ENCODE assay signal across 8 cellular contexts in genomic region chr10:29377333-29377961, GRCh38.
DNase-seq lines count a peak whose midpoint lies in the region; ATAC-seq, FAIRE-seq and TF ChIP-seq lines count a peak whose summit lies in the region.

No MANE protein-coding gene starts in this region.

- no peak overlapping the region for H3K27ac ChIP-seq in kidney (ENCODE audit: low read depth in 2 of 2, low read length in 2 of 2)

- ATAC-seq in GM18907 (IDR thresholded peaks at IDR 0.05; ENCODE audit: unreplicated experiment), result no peak
- no peak for ATAC-seq in HG03378 (IDR thresholded peaks at IDR 0.05; ENCODE audit: unreplicated experiment)
- ATAC-seq in GM21528 (IDR thresholded peaks at IDR 0.05; ENCODE audit: low FRiP score, unreplicated experiment), result no peak

- H3K9me3 ChIP-seq in adipocyte (ENCODE audit: control insufficient read depth, low read length) (no peaks in the 10 kb centered on the region), kidney (ENCODE audit: control insufficient read depth in 1 of 2, low read length in 2 of 2) (no peaks in the 10 kb centered on the region)

- H3K27me3 ChIP-seq in adipocyte (replicated peaks; ENCODE audit: control insufficient read depth, insufficient read depth, low read length), result peaks cover 3% of the 10 kb centered on the region

- DNase-seq in DMS114 treated with DMSO at 0.1 percent for 48 hours (lab: John Stamatoyannopoulos, UW; ENCODE audit: unreplicated experiment), result peak; percentile 43
- DNase-seq in HTR-8/SVneo (ENCODE audit: insufficient read length, low spot score), result peak; percentile 45
- peak; percentile 74 for DNase-seq in adipocyte (ENCODE audit: low read depth)
- no peak for DNase-seq in kidney
- DNase-seq in activated CD4-positive, CD25-positive, alpha-beta regulatory T cell treated with anti-CD3 and anti-CD28 coated beads, Interleukin-2, amount 50 U/mL, for 72 hours, result no peak

- peak; percentile 57 for TF ChIP-seq CTCF in kidney (IDR thresholded peaks at IDR 0.05; ENCODE audit: borderline replicate concordance, extremely low read depth, insufficient read depth)

- H3K9ac ChIP-seq in adipocyte (ENCODE audit: low read length) (no peak overlapping the region), kidney (ENCODE audit: low read length in 2 of 2) (no peak overlapping the region)

- intact Hi-C loops in kidney (cut with DNase I), result no loop called here

- H3K36me3 ChIP-seq in adipocyte (ENCODE audit: control insufficient read depth, insufficient read depth, low read length, severe bottlenecking) (no peaks in the 10 kb centered on the region), kidney (ENCODE audit: control insufficient read depth in 1 of 2, insufficient read depth in 2 of 2, low read length in 2 of 2) (no peaks in the 10 kb centered on the region)

- H3K4me3 ChIP-seq in adipocyte (ENCODE audit: low read length) (no peak overlapping the region), kidney (ENCODE audit: low read length in 2 of 2) (no peak overlapping the region)

- FAIRE-seq in HTR-8/SVneo (lab: Jason Lieb, UNC), result no peak
- peak; percentile 68 for FAIRE-seq in kidney (lab: Jason Lieb, UNC)

- no peaks in the 10 kb centered on the region for H3K4me1 ChIP-seq in adipocyte (ENCODE audit: control insufficient read depth, insufficient read depth, low read length)
- peaks cover 0 to 6% of the 10 kb centered on the region in 2 donors for H3K4me1 ChIP-seq in kidney (ENCODE audit: control insufficient read depth in 1 of 2, insufficient read depth in 1 of 2, low read depth in 1 of 2, low read length in 2 of 2)

Comparison
In these comparisons a context has a peak if more than half of its experiments do, and no peak if none do; other contexts are left out.
1. DNase-seq: peak in DMS114 treated with DMSO at 0.1 percent for 48 hours (single experiment), HTR-8/SVneo (single experiment) and adipocyte (single experiment); none in kidney (single experiment) and activated CD4-positive, CD25-positive, alpha-beta regulatory T cell treated with anti-CD3 and anti-CD28 coated beads, Interleukin-2, amount 50 U/mL, for 72 hours (single experiment).